Comparison of ENCODE assay signal across 24 cellular contexts in genomic region chr4:184794470-184794869, GRCh38.
"Had no signal": no experiment of that assay in that cellular context is flagged by ENCODE, and none has a peak within 500 bp of the region (broad histone marks: within the 10 kb centered on the region; RNA-seq: fewer than 3 reads in every experiment).

No MANE protein-coding gene starts in this region.

- H3K36me3 Mint-ChIP-seq: neural progenitor cell had no signal

- H3K4me3 Mint-ChIP-seq: activated B cell treated with CpG ODN at 0.5 μM for 24 hours; activated CD4-positive, alpha-beta T cell treated with anti-CD3 and anti-CD28 coated beads for 36 hours; activated naive CD8-positive, alpha-beta T cell treated with anti-CD3 and anti-CD28 coated beads, Interleukin-2, amount 10 ng/mL, durations not matched to agents 7 days and 5 days; activated T-cell treated with anti-CD3 and anti-CD28 coated beads, Interleukin-2, amount 50 U/mL, for 4 hours; immature natural killer cell; naive thymus-derived CD4-positive, alpha-beta T cell; neural progenitor cell; stimulated activated effector memory CD8-positive, alpha-beta T cell treated with anti-CD3 and anti-CD28 coated beads, Interleukin-12 subunit alpha, Interleukin-12 subunit beta, amount 100 ng/mL, for 72 hours; type B pancreatic cell had no signal

- H3K4me1 ChIP-seq: neural progenitor cell, testis had no signal

- H3K27ac ChIP-seq: foreskin keratinocyte, neural progenitor cell, testis, vagina had no signal

- DNase-seq: activated B cell treated with CpG ODN at 0.5 μM for 24 hours; activated CD4-positive, alpha-beta T cell treated with anti-CD3 and anti-CD28 coated beads for 36 hours; activated CD4-positive, alpha-beta T cell treated with anti-CD3 and anti-CD28 coated beads, Interleukin-2, amount 50 U/mL, for 48 hours; activated CD8-positive, alpha-beta memory T cell treated with anti-CD3 and anti-CD28 coated beads, Interleukin-2, amount 50 U/mL, for 48 hours; activated naive CD4-positive, alpha-beta T cell treated with Interleukin-2 at 50 U/mL for 16 hours; activated naive CD8-positive, alpha-beta T cell treated with anti-CD3 and anti-CD28 coated beads, Interleukin-2, amount 10 ng/mL, durations not matched to agents 7 days and 5 days; activated T-cell treated with anti-CD3 and anti-CD28 coated beads, Interleukin-2, amount 50 U/mL, for 4 hours; amniotic stem cell; caudate nucleus; effector memory CD4-positive, alpha-beta T cell; foreskin keratinocyte; immature natural killer cell; kidney glomerular epithelial cell; left lung; naive thymus-derived CD4-positive, alpha-beta T cell; T1000; testis had no signal

- H3K27me3 ChIP-seq: left lung, right atrium auricular region, testis, vagina had no signal

- ATAC-seq: activated CD4-positive, alpha-beta T cell treated with anti-CD3 and anti-CD28 coated beads for 36 hours; activated T-cell treated with anti-CD3 and anti-CD28 coated beads, Interleukin-2, amount 50 U/mL, for 4 hours; foreskin keratinocyte; naive thymus-derived CD4-positive, alpha-beta T cell; stimulated activated effector memory CD8-positive, alpha-beta T cell treated with anti-CD3 and anti-CD28 coated beads, Interleukin-12 subunit alpha, Interleukin-12 subunit beta, amount 100 ng/mL, for 72 hours had no signal

- H3K27ac Mint-ChIP-seq: activated B cell treated with CpG ODN at 0.5 μM for 24 hours; activated CD4-positive, alpha-beta T cell treated with anti-CD3 and anti-CD28 coated beads for 36 hours; activated naive CD8-positive, alpha-beta T cell treated with anti-CD3 and anti-CD28 coated beads, Interleukin-2, amount 10 ng/mL, durations not matched to agents 7 days and 5 days; activated T-helper 2 cell treated with anti-CD3 and anti-CD28 coated beads, Interferon-gamma antibody, Interleukin-2, Interleukin-4, amounts not matched to agents 10 μg/mL and 5 μg/mL and 100 μg/mL, durations not matched to agents 14 hours and 24 hours and 36 hours; immature natural killer cell; naive thymus-derived CD4-positive, alpha-beta T cell; neural progenitor cell; progenitor cell of endocrine pancreas; stimulated activated effector memory CD8-positive, alpha-beta T cell treated with anti-CD3 and anti-CD28 coated beads, Interleukin-12 subunit alpha, Interleukin-12 subunit beta, amount 100 ng/mL, for 72 hours; type B pancreatic cell had no signal

- H3K36me3 ChIP-seq: neural progenitor cell, vagina had no signal

- H3K9me3 Mint-ChIP-seq: activated B cell treated with CpG ODN at 0.5 μM for 24 hours; activated naive CD8-positive, alpha-beta T cell treated with anti-CD3 and anti-CD28 coated beads, Interleukin-2, amount 10 ng/mL, durations not matched to agents 7 days and 5 days; activated T-cell treated with anti-CD3 and anti-CD28 coated beads, Interleukin-2, amount 50 U/mL, for 4 hours; activated T-helper 2 cell treated with anti-CD3 and anti-CD28 coated beads, Interferon-gamma antibody, Interleukin-2, Interleukin-4, amounts not matched to agents 10 μg/mL and 5 μg/mL and 100 μg/mL, durations not matched to agents 14 hours and 24 hours and 36 hours; immature natural killer cell; stimulated activated effector memory CD8-positive, alpha-beta T cell treated with anti-CD3 and anti-CD28 coated beads, Interleukin-12 subunit alpha, Interleukin-12 subunit beta, amount 100 ng/mL, for 72 hours had no signal

- H3K9me3 ChIP-seq: left lung, right atrium auricular region, testis, vagina had no signal

- H3K4me3 ChIP-seq: left lung, neural progenitor cell, right atrium auricular region, testis, vagina had no signal

- H3K27me3 Mint-ChIP-seq: activated B cell treated with CpG ODN at 0.5 μM for 24 hours; activated CD4-positive, alpha-beta T cell treated with anti-CD3 and anti-CD28 coated beads for 36 hours; naive thymus-derived CD4-positive, alpha-beta T cell; type B pancreatic cell had no signal
